ENCODE assay signal across 8 cellular contexts in genomic region chr10:133160813-133161471, GRCh38. TPM values are rescaled to one million over a fixed set of nuclear protein-coding genes. Genes with fewer than 3 reads are reported as not detected.
DNase-seq lines count a peak whose midpoint lies in the region; ATAC-seq and TF ChIP-seq lines count a peak whose summit lies in the region.

No MANE protein-coding gene starts in this region.

- no peaks in the 10 kb centered on the region for H3K36me3 Mint-ChIP-seq in CD4-positive, alpha-beta memory T cell
- no peaks in the 10 kb centered on the region for H3K36me3 Mint-ChIP-seq in T-helper 17 cell (ENCODE audit: low read depth)

- CTCF ChIA-PET in CD4-positive, alpha-beta memory T cell (lab: Charles Lee; ENCODE audit: partially characterized antibody): no interaction called here

- intact Hi-C loops in CD4-positive, alpha-beta memory T cell (cut with micrococcal nuclease): no loop called here
- intact Hi-C loops in right cardiac atrium (cut with DNase I): no loop called here

- POLR2A ChIA-PET in CD4-positive, alpha-beta memory T cell (lab: Charles Lee; ENCODE audit: partially characterized antibody): no interaction called here

- H3K4me3 Mint-ChIP-seq in CD4-positive, alpha-beta memory T cell: peak overlapping the region in 6 of 8 donors; percentile 8 to 59 (median 37)
- peak overlapping the region; percentile 77 for H3K4me3 Mint-ChIP-seq in T-helper 17 cell

- H3K4me1 ChIP-seq in CD4-positive, alpha-beta memory T cell (ENCODE audit: insufficient read depth, low read length): peaks cover 13% of the 10 kb centered on the region
- H3K4me1 ChIP-seq in right cardiac atrium (ENCODE audit: control insufficient read depth, insufficient read depth, low read length) (no peaks in the 10 kb centered on the region), rectal smooth muscle tissue (ENCODE audit: control insufficient read depth, insufficient read depth, low read length) (no peaks in the 10 kb centered on the region)

- ATAC-seq in T-helper 17 cell (no peak), right cardiac atrium (no peak), GM18907 (IDR thresholded peaks at IDR 0.05; ENCODE audit: unreplicated experiment) (no peak)

- 3% methylated on average over 29 of the region's 29 CpGs for whole genome bisulfite sequencing in right cardiac atrium

- no peaks in the 10 kb centered on the region for H3K36me3 ChIP-seq in CD4-positive, alpha-beta memory T cell (ENCODE audit: insufficient read depth, low read length)
- no peaks in the 10 kb centered on the region for H3K36me3 ChIP-seq in rectal smooth muscle tissue (ENCODE audit: control insufficient read depth, insufficient read depth, low read length)

- H3K27ac ChIP-seq in CD4-positive, alpha-beta memory T cell (ENCODE audit: low read depth, low read length): no peak overlapping the region
- H3K27ac ChIP-seq in right cardiac atrium (ENCODE audit: low read length) (no peak overlapping the region), rectal smooth muscle tissue (ENCODE audit: low read depth, low read length) (no peak overlapping the region)

- no peak overlapping the region for H3K4me3 ChIP-seq in CD4-positive, alpha-beta memory T cell (ENCODE audit: low read length in 2 of 2)
- peak overlapping the region; percentile 70 for H3K4me3 ChIP-seq in right cardiac atrium (ENCODE audit: low read length)
- peak overlapping the region; percentile 51 for H3K4me3 ChIP-seq in rectal smooth muscle tissue (ENCODE audit: low read length)

- H3K9me3 ChIP-seq in CD4-positive, alpha-beta memory T cell (ENCODE audit: control insufficient read depth in 1 of 2, low read length in 2 of 2): no peaks in the 10 kb centered on the region
- H3K9me3 ChIP-seq in T-helper 17 cell (ENCODE audit: control insufficient read depth, low read length, poor library complexity, severe bottlenecking) (no peaks in the 10 kb centered on the region), right cardiac atrium (ENCODE audit: control insufficient read depth, low read length) (no peaks in the 10 kb centered on the region)

- H3K9me3 Mint-ChIP-seq in CD4-positive, alpha-beta memory T cell: no peaks in the 10 kb centered on the region

- no peak for DNase-seq in CD4-positive, alpha-beta memory T cell
- no peak for DNase-seq in T-helper 17 cell
- no peak for DNase-seq in right cardiac atrium
- no peak for DNase-seq in GM13976 (ENCODE audit: low spot score)
- no peak for DNase-seq in DMS79 (lab: John Stamatoyannopoulos, UW)
- no peak for DNase-seq in NCI-H1436 treated with DMSO at 0.1 percent for 48 hours (lab: John Stamatoyannopoulos, UW)

- H3K27me3 Mint-ChIP-seq in CD4-positive, alpha-beta memory T cell: peaks cover 4 to 14% of the 10 kb centered on the region in 2 donors
- peaks cover 9% of the 10 kb centered on the region for H3K27me3 Mint-ChIP-seq in T-helper 17 cell

- in situ Hi-C loops in GM13976 (cut with MboI; ENCODE audit: low sequenced_read_pairs, unreplicated experiment): no loop called here

- H3K27me3 ChIP-seq in CD4-positive, alpha-beta memory T cell (ENCODE audit: insufficient read depth, low read length): peaks cover 8% of the 10 kb centered on the region
- H3K27me3 ChIP-seq in right cardiac atrium (ENCODE audit: control insufficient read depth, insufficient read depth) (no peaks in the 10 kb centered on the region), rectal smooth muscle tissue (ENCODE audit: control insufficient read depth, insufficient read depth, low read length) (peaks cover 12% of the 10 kb centered on the region)

- no peak overlapping the region for H3K27ac Mint-ChIP-seq in CD4-positive, alpha-beta memory T cell
- H3K27ac Mint-ChIP-seq in T-helper 17 cell: no peak overlapping the region

- TF ChIP-seq CTCF in GM13976 (IDR thresholded peaks at IDR 0.05; ENCODE audit: borderline replicate concordance, control extremely low read depth, extremely low read depth, insufficient read depth, missing control alignments): no peak

- H3K9ac ChIP-seq in rectal smooth muscle tissue (ENCODE audit: low read length): no peak overlapping the region

- H3K4me1 Mint-ChIP-seq in CD4-positive, alpha-beta memory T cell: peaks cover 0 to 3% (median 1%) of the 10 kb centered on the region in 4 donors
- no peaks in the 10 kb centered on the region for H3K4me1 Mint-ChIP-seq in T-helper 17 cell

RNA-seq across cellular contexts. Expression of gene KNDC1, which starts 0.9 kb away (rescaled TPM):
- total RNA-seq in CD4-positive, alpha-beta memory T cell: 1 to 10 TPM in 1 of 2 experiments, under 1 TPM in 1; 0.87 to 1.4 TPM
- polyA plus RNA-seq in CD4-positive, alpha-beta memory T cell: under 1 TPM in 1 of 2 donors, not detected in 1; 0.09 TPM
- total RNA-seq in T-helper 17 cell (1 to 10 TPM in 1 of 2 donors, under 1 TPM in 1; 0.42 to 1.1 TPM), right cardiac atrium (1 to 10 TPM in 2 of 4 donors, under 1 TPM in 2; 0.41 to 1.4 (median 0.91) TPM)
- 0.23 TPM for polyA plus RNA-seq in right cardiac atrium

Comparison
In these comparisons a context has a peak if more than half of its experiments do, and no peak if none do; other contexts are left out.
1. H3K4me3 ChIP-seq: peak in right cardiac atrium (single experiment) and rectal smooth muscle tissue (single experiment); none in CD4-positive, alpha-beta memory T cell (0 of 2).